14 cellular contexts compared by ENCODE assay signal in genomic region chr9:124390812-124391658, GRCh38. TPM values are rescaled to one million over a fixed set of nuclear protein-coding genes. Genes with fewer than 3 reads are reported as not detected.
DNase-seq lines count a peak whose midpoint lies in the region; ATAC-seq and TF ChIP-seq lines count a peak whose summit lies in the region.
"Had no signal": no experiment of that assay in that cellular context is flagged by ENCODE, and none has a peak within 500 bp of the region (broad histone marks: within the 10 kb centered on the region; RNA-seq: fewer than 3 reads in every experiment).

No MANE protein-coding gene starts in this region.

- peaks cover 24% of the 10 kb centered on the region for H4K20me1 ChIP-seq in GM23338 (replicated peaks; ENCODE audit: insufficient read depth)

- H3K27ac ChIP-seq in ACC112 (ENCODE audit: low read depth, low read length), result peak overlapping the region; percentile 82
- H3K27ac ChIP-seq in GM23338 (ENCODE audit: low read depth), result no peak overlapping the region
- H3K27ac ChIP-seq: ascending aorta, esophagus muscularis mucosa, left ventricle myocardium inferior had no signal

- peaks cover 3% of the 10 kb centered on the region; the same call in 1 of the 3 replicates for H3K36me3 Mint-ChIP-seq in GM23338 (ENCODE audit: low read depth)
- H3K36me3 Mint-ChIP-seq in glutamatergic neuron (ENCODE audit: unreplicated experiment), result no peaks in the 10 kb centered on the region

- H3K4me3 ChIP-seq in ACC112 (ENCODE audit: low read depth, low read length), result peak overlapping the region; percentile 49
- H3K4me3 ChIP-seq in GM23338, result no peak overlapping the region
- H3K4me3 ChIP-seq: ascending aorta, esophagus muscularis mucosa, left ventricle myocardium inferior had no signal

- H2AFZ ChIP-seq in ACC112 (ENCODE audit: low read length, unreplicated experiment), result no peak overlapping the region
- H2AFZ ChIP-seq in GM23338, result no peak overlapping the region

- ATAC-seq in GM23338 (no peak), HG03432 (IDR thresholded peaks at IDR 0.05; ENCODE audit: unreplicated experiment) (no peak)
- ATAC-seq: CD8-positive, alpha-beta T cell had no signal

- H3K4me2 ChIP-seq in GM23338, result no peak overlapping the region

- H3K27me3 ChIP-seq in ACC112 (ENCODE audit: insufficient read depth, low read length), result no peaks in the 10 kb centered on the region
- H3K27me3 ChIP-seq in GM23338 (ENCODE audit: insufficient read depth), result no peaks in the 10 kb centered on the region
- H3K27me3 ChIP-seq: ascending aorta, esophagus muscularis mucosa had no signal

- H3K36me3 ChIP-seq in ACC112 (ENCODE audit: insufficient read depth, low read length) (no peaks in the 10 kb centered on the region), GM23338 (ENCODE audit: insufficient read depth) (no peaks in the 10 kb centered on the region)

- peaks cover 87% of the 10 kb centered on the region for H3K79me2 ChIP-seq in ACC112 (ENCODE audit: control insufficient read depth, insufficient read depth, low read length, unreplicated experiment)
- H3K79me2 ChIP-seq in GM23338 (replicated peaks; ENCODE audit: insufficient read depth), result peaks cover 98% of the 10 kb centered on the region

- H3K4me3 Mint-ChIP-seq in GM23338, result no peak overlapping the region
- no peak overlapping the region for H3K4me3 Mint-ChIP-seq in glutamatergic neuron (ENCODE audit: unreplicated experiment)
- H3K4me3 Mint-ChIP-seq: CD8-positive, alpha-beta T cell had no signal

- H3K4me1 ChIP-seq in ACC112 (ENCODE audit: control insufficient read depth, insufficient read depth, low read length, unreplicated experiment) (peaks cover 68% of the 10 kb centered on the region), GM23338 (ENCODE audit: insufficient read depth) (peaks cover 18% of the 10 kb centered on the region; the same call in 1 of the 2 replicates)

- H3K9me3 Mint-ChIP-seq in GM23338 (no peaks in the 10 kb centered on the region), glutamatergic neuron (ENCODE audit: unreplicated experiment) (no peaks in the 10 kb centered on the region)
- H3K9me3 Mint-ChIP-seq: CD8-positive, alpha-beta T cell had no signal

- H3K4me1 Mint-ChIP-seq in GM23338 (peaks cover 66% of the 10 kb centered on the region), glutamatergic neuron (ENCODE audit: low read depth, unreplicated experiment) (peaks cover 55% of the 10 kb centered on the region)

- H3F3A ChIP-seq in GM23338 (replicated peaks; ENCODE audit: low read depth), result no peaks in the 10 kb centered on the region

- H3K27ac Mint-ChIP-seq in GM23338 (peak overlapping the region; percentile 5; the same call in 1 of the 2 replicates), glutamatergic neuron (ENCODE audit: unreplicated experiment) (peak overlapping the region; percentile 24)
- H3K27ac Mint-ChIP-seq: CD8-positive, alpha-beta T cell had no signal

- no peak for TF ChIP-seq CTCF in GM23338 (conservative IDR thresholded peaks at IDR 0.05; ENCODE audit: low read depth in 2 of 2)
- no peak for TF ChIP-seq CTCF in glutamatergic neuron (IDR thresholded peaks at IDR 0.05; ENCODE audit: partially characterized antibody, unreplicated experiment)

- no peaks in the 10 kb centered on the region for H3K9me2 ChIP-seq in GM23338 (ENCODE audit: insufficient read depth)

- peaks cover 3% of the 10 kb centered on the region for H3K27me3 Mint-ChIP-seq in GM23338 (ENCODE audit: insufficient read depth, low read depth, poor library complexity)
- H3K27me3 Mint-ChIP-seq in glutamatergic neuron (ENCODE audit: unreplicated experiment), result no peaks in the 10 kb centered on the region

- no peak for DNase-seq in GM23338 (ENCODE audit: low spot score)
- DNase-seq in RPMI7951 (ENCODE audit: low read depth), result peak; percentile 40
- no peak for DNase-seq in glutamatergic neuron
- DNase-seq in activated T-cell treated with anti-CD3 and anti-CD28 coated beads, Interleukin-2, amount 50 U/mL, for 1 hour, result no peak
- no peak for DNase-seq in DMS114 treated with DMSO at 0.1 percent for 48 hours (lab: John Stamatoyannopoulos, UW; ENCODE audit: unreplicated experiment)
- DNase-seq in kidney glomerular epithelial cell (lab: John Stamatoyannopoulos, UW), result no peak
- DNase-seq: activated CD4-positive, alpha-beta T cell treated with anti-CD3 and anti-CD28 coated beads, Interleukin-2, amount 50 U/mL, for 48 hours; CD8-positive, alpha-beta T cell; left ventricle myocardium inferior; NCI-H1694 had no signal

TF ChIP-seq in GM23338, 12 proteins besides CTCF, POLR2A, EP300 and RAD21 (continues in another document):
- TF ChIP-seq POLR2AphosphoS5 (IDR thresholded peaks at IDR 0.05; ENCODE audit: low read depth) (no peak), ZNF331 (CRISPR knock-in tag; IDR thresholded peaks at IDR 0.05; ENCODE audit: low read depth) (no peak), EZH2phosphoT487 (IDR thresholded peaks at IDR 0.05; ENCODE audit: unreplicated experiment) (no peak), ZNF462 (CRISPR knock-in tag; IDR thresholded peaks at IDR 0.05) (no peak)

RNA-seq across cellular contexts. Expression of gene PSMB7, which starts 24.2 kb away (rescaled TPM):
- total RNA-seq in GM23338 (2014; rRNA removed; shearing (Covaris generic)), result 255 and 364 TPM in 2 replicates
- 238 and 268 TPM in 2 replicates for polyA plus RNA-seq in GM23338 (2016; fragmentation: Nextera tagmentation; extraction: Ambion mirVana)
- total RNA-seq in RPMI7951 (2014; rRNA removed; shearing (Covaris generic)), result 259 and 268 TPM in 2 replicates
- total RNA-seq in glutamatergic neuron (ENCODE audit: unreplicated experiment), result 185 TPM

RNA-seq across cellular contexts. Expression of gene ADGRD2, which starts 59.2 kb away (rescaled TPM):
- total RNA-seq in GM23338 (2014; rRNA removed; shearing (Covaris generic)), result 0.45 TPM in 1 of 2 replicates, not detected in the other
- polyA plus RNA-seq in GM23338 (2016; fragmentation: Nextera tagmentation; extraction: Ambion mirVana), result 0.78 and 0.89 TPM in 2 replicates
- not detected in 2 replicates for total RNA-seq in RPMI7951 (2014; rRNA removed; shearing (Covaris generic))
- total RNA-seq in glutamatergic neuron (ENCODE audit: unreplicated experiment), result not detected
- total RNA-seq: ascending aorta; CD8-positive, alpha-beta T cell; esophagus muscularis mucosa; left ventricle myocardium inferior had no signal
